ENCODE assay signal across 11 cellular contexts in genomic region chr22:46107753-46108563, GRCh38. TPM values are rescaled to one million over a fixed set of nuclear protein-coding genes. Genes with fewer than 3 reads are reported as not detected.
DNase-seq lines count a peak whose midpoint lies in the region; ATAC-seq, FAIRE-seq and TF ChIP-seq lines count a peak whose summit lies in the region.
"Had no signal": no experiment of that assay in that cellular context is flagged by ENCODE, and none has a peak within 500 bp of the region (broad histone marks: within the 10 kb centered on the region; RNA-seq: fewer than 3 reads in every experiment).

No MANE protein-coding gene starts in this region.

- H3K4me3 ChIP-seq in Caco-2 (ENCODE audit: low read depth, low read length) (no peak overlapping the region), right cardiac atrium (ENCODE audit: low read length) (no peak overlapping the region), gastrocnemius medialis (no peak overlapping the region)

- H3K36me3 ChIP-seq in Caco-2 (ENCODE audit: control insufficient read depth, insufficient read depth, low read length) (no peaks in the 10 kb centered on the region), gastrocnemius medialis (peaks cover 0 to 18% of the 10 kb centered on the region in 2 donors)

- H3K27ac ChIP-seq in angular gyrus (ENCODE audit: low read depth, low read length) (peak overlapping the region; percentile 90), right cardiac atrium (ENCODE audit: low read length) (peak overlapping the region; percentile 65), gastrocnemius medialis (peak overlapping the region; percentile 84 to 98 (median 96))

- no peak for TF ChIP-seq CTCF in Caco-2 (IDR thresholded peaks at IDR 0.05; ENCODE audit: insufficient read depth in 1 of 2, low read depth in 1 of 2, low read length in 1 of 2, severe bottlenecking in 1 of 2, unreplicated experiment in 1 of 2)
- no peak for TF ChIP-seq CTCF in gastrocnemius medialis (IDR thresholded peaks at IDR 0.05 in 4 of 5, conservative IDR thresholded peaks at IDR 0.05 in 1 of 5)
- no peak for TF ChIP-seq CTCF in nephron progenitor cell (IDR thresholded peaks at IDR 0.05)

- in situ Hi-C loops in gastrocnemius medialis (cut with MboI; ENCODE audit: low sequenced_read_pairs in 4 of 4) = no loop called here

- H3K36me3 Mint-ChIP-seq in Caco-2 (ENCODE audit: insufficient read depth, unreplicated experiment) (peaks cover 17% of the 10 kb centered on the region), nephron progenitor cell (ENCODE audit: low read depth) (no peaks in the 10 kb centered on the region)
- H3K36me3 Mint-ChIP-seq: activated naive CD4-positive, alpha-beta T cell treated with anti-CD3 and anti-CD28 coated beads, Interleukin-2, amount 50 U/mL, for 24 hours had no signal

- DNase-seq in Caco-2 = no peak
- peak in 1 of 3 donors; percentile 74 for DNase-seq in right cardiac atrium
- DNase-seq in gastrocnemius medialis = peak in 1 of 2 donors; percentile 54
- no peak for DNase-seq in GDM1 (lab: John Stamatoyannopoulos, UW)
- DNase-seq in nephron progenitor cell = no peak
- no peak for DNase-seq in NCI-H2081 treated with DMSO at 0.1 percent for 48 hours (lab: John Stamatoyannopoulos, UW)
- no peak for DNase-seq in GM19239 (ENCODE audit: insufficient read length, low spot score)
- DNase-seq: effector memory CD4-positive, alpha-beta T cell had no signal

- peaks cover 79% of the 10 kb centered on the region for H3K4me1 ChIP-seq in Caco-2
- peaks cover 33% of the 10 kb centered on the region for H3K4me1 ChIP-seq in right cardiac atrium (ENCODE audit: control insufficient read depth, insufficient read depth, low read length)
- peaks cover 91 to 95% of the 10 kb centered on the region in 2 donors for H3K4me1 ChIP-seq in gastrocnemius medialis

- POLR2A ChIA-PET in Caco-2 (lab: Charles Lee) = no interaction called here

- 49% methylated on average over 22 of the region's 22 CpGs for WGBS in right cardiac atrium

- intact Hi-C loops in Caco-2 (cut with micrococcal nuclease; ENCODE audit: unreplicated experiment) (no loop called here), right cardiac atrium (cut with DNase I) (no loop called here), gastrocnemius medialis (cut with DNase I; ENCODE audit: low total_unique reads) (loop anchor here (2.0 kb wide), 1 partner anchor 19 kb away; no protein-coding TSS in a partner anchor)

- ATAC-seq in right cardiac atrium = peak in 1 of 2 donors; percentile 0
- ATAC-seq in gastrocnemius medialis = no peak

- FAIRE-seq in GM19239 (lab: Jason Lieb, UNC) = no peak

- BruUV-seq in Caco-2 (replicated peaks; lab: Mats Ljungman, UMichigan) = no TSS peak

- H3K4me3 Mint-ChIP-seq in Caco-2 (ENCODE audit: unreplicated experiment) (peak overlapping the region; percentile 24), nephron progenitor cell (no peak overlapping the region)
- H3K4me3 Mint-ChIP-seq: activated naive CD4-positive, alpha-beta T cell treated with anti-CD3 and anti-CD28 coated beads, Interleukin-2, amount 50 U/mL, for 24 hours had no signal

- H3K4me1 Mint-ChIP-seq in Caco-2 (ENCODE audit: low read depth, unreplicated experiment) (peaks cover 18% of the 10 kb centered on the region), nephron progenitor cell (peaks cover 32% of the 10 kb centered on the region)
- H3K4me1 Mint-ChIP-seq: activated naive CD4-positive, alpha-beta T cell treated with anti-CD3 and anti-CD28 coated beads, Interleukin-2, amount 50 U/mL, for 24 hours had no signal

- no peaks in the 10 kb centered on the region for H3K9me3 Mint-ChIP-seq in Caco-2 (ENCODE audit: unreplicated experiment)
- H3K9me3 Mint-ChIP-seq in nephron progenitor cell = no peaks in the 10 kb centered on the region
- H3K9me3 Mint-ChIP-seq: activated naive CD4-positive, alpha-beta T cell treated with anti-CD3 and anti-CD28 coated beads, Interleukin-2, amount 50 U/mL, for 24 hours had no signal

- H3K27me3 Mint-ChIP-seq in Caco-2 (ENCODE audit: insufficient read depth, unreplicated experiment) (no peaks in the 10 kb centered on the region), nephron progenitor cell (ENCODE audit: low read depth, poor library complexity) (no peaks in the 10 kb centered on the region)
- H3K27me3 Mint-ChIP-seq: activated naive CD4-positive, alpha-beta T cell treated with anti-CD3 and anti-CD28 coated beads, Interleukin-2, amount 50 U/mL, for 24 hours had no signal

- no peaks in the 10 kb centered on the region for H3K9me3 ChIP-seq in Caco-2
- no peaks in the 10 kb centered on the region for H3K9me3 ChIP-seq in right cardiac atrium (ENCODE audit: control insufficient read depth, low read length)
- H3K9me3 ChIP-seq in gastrocnemius medialis = no peaks in the 10 kb centered on the region

- no peak for TF ChIP-seq POLR2A in gastrocnemius medialis (IDR thresholded peaks at IDR 0.05)

- peak overlapping the region; percentile 83 for H3K27ac Mint-ChIP-seq in Caco-2 (ENCODE audit: unreplicated experiment)
- H3K27ac Mint-ChIP-seq in nephron progenitor cell = no peak overlapping the region
- H3K27ac Mint-ChIP-seq: activated naive CD4-positive, alpha-beta T cell treated with anti-CD3 and anti-CD28 coated beads, Interleukin-2, amount 50 U/mL, for 24 hours; progenitor cell of endocrine pancreas had no signal

- CTCF ChIA-PET in Caco-2 (lab: Charles Lee) = interaction anchor here (2.1 kb wide), 1 partner anchor 102 kb away, joined by 10 read pairs; no protein-coding TSS in a partner anchor

- H3K27me3 ChIP-seq in Caco-2 (replicated peaks; ENCODE audit: control insufficient read depth, insufficient read depth, low read length) (no peaks in the 10 kb centered on the region), right cardiac atrium (ENCODE audit: control insufficient read depth, insufficient read depth) (no peaks in the 10 kb centered on the region), gastrocnemius medialis (no peaks in the 10 kb centered on the region)

RNA-seq across cellular contexts. Expression of gene PPARA, which starts 42.4 kb away (rescaled TPM):
- 13.4 and 15.9 TPM in 2 replicates for total RNA-seq in Caco-2 (2022)
- total RNA-seq in right cardiac atrium = 10 to 100 TPM; 63.6 to 85.2 (median 72.7) TPM
- polyA plus RNA-seq in right cardiac atrium = 22.9 TPM
- total RNA-seq in gastrocnemius medialis = 10 to 100 TPM; 29.6 to 74.8 (median 57.9) TPM
